8 cellular contexts compared by ENCODE assay signal in the genomic region with DNA sequence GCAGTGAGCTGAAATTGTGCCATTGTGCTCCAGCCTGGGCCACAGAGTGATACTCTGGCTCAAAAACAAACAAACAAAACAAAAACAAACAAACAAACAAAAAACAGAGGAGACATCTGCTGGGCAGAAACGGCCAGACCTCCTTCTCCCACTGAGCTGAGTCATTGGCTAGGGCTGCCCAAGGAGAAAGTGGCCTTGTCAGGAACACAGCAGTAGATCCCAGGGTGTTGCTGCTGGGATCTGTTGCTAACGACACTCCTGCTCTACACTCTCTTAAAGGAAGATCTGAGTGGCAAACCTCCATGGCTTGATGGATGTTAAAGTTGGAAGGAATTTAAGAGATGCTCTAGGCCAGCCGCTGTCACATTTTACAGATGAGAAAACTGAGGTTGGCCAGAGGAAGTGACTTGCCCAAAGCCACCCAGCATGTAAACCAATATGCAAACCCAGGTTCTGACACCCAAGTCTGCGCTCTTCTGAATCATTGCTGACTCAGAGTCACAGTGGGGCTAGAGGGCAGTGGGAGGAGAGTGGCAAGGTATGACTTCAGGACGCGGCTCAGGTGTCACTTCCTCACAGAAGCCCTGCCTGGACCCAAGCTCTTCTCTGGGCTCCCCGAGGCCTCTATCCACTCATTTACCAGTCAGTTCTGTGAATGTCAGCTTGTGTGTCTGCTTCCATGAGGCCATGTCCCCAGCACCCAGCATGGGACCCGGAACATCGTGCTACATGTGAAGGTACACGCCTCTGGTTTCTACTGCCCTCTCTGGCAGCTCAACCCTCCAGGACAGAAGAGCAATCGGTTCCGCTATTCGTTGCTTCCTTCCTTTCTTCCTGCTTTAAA. TPM values are rescaled to one million over a fixed set of nuclear protein-coding genes. Genes with fewer than 3 reads are reported as not detected.
DNase-seq lines count a peak whose midpoint lies in the region; ATAC-seq and TF ChIP-seq lines count a peak whose summit lies in the region.

No MANE protein-coding gene starts in this region.

- CTCF ChIA-PET in CD8-positive, alpha-beta T cell (lab: Charles Lee), result interaction anchor here (1.7 to 17.8 kb wide), 2 partner anchors 94 to 137 kb away, joined by 4 to 390 read pairs; no protein-coding TSS in a partner anchor

- no peaks in the 10 kb centered on the region for H3K27me3 ChIP-seq in CD8-positive, alpha-beta T cell (ENCODE audit: insufficient read depth, low read length)
- no peaks in the 10 kb centered on the region for H3K27me3 ChIP-seq in trophoblast cell (ENCODE audit: insufficient read depth, low read length)

- H4K91ac ChIP-seq in trophoblast cell (ENCODE audit: low read depth, low read length), result no peak overlapping the region

- no peak overlapping the region for H3K9ac ChIP-seq in trophoblast cell (ENCODE audit: low read length)

- no peak overlapping the region for H3K23ac ChIP-seq in trophoblast cell (ENCODE audit: low read length)

- H3K4me2 ChIP-seq in trophoblast cell (ENCODE audit: low read length), result no peak overlapping the region

- H2BK120ac ChIP-seq in trophoblast cell (ENCODE audit: insufficient read depth, low read length, poor library complexity), result no peak overlapping the region

- H3K4me1 Mint-ChIP-seq in CD8-positive, alpha-beta T cell (ENCODE audit: low read depth), result peaks cover 26% of the 10 kb centered on the region

- H3K14ac ChIP-seq in trophoblast cell (ENCODE audit: low read length), result no peak overlapping the region

- no peak overlapping the region for H2BK12ac ChIP-seq in trophoblast cell (ENCODE audit: low read length)

- peak; percentile 70 for ATAC-seq in CD8-positive, alpha-beta T cell
- ATAC-seq in GM19351 (IDR thresholded peaks at IDR 0.05; ENCODE audit: unreplicated experiment), result peak; percentile 93
- peak; percentile 84 for ATAC-seq in HG03442 (IDR thresholded peaks at IDR 0.05; ENCODE audit: unreplicated experiment)
- ATAC-seq in sciatic nerve, result no peak

- peak in 4 of 7 experiments; percentile 22 to 52 (median 36) for DNase-seq in CD8-positive, alpha-beta T cell
- DNase-seq in activated CD4-positive, alpha-beta T cell treated with anti-CD3 and anti-CD28 coated beads for 48 hours, result peak; percentile 68
- DNase-seq in trophoblast cell (peak; percentile 64 to 79), DMS153 (lab: John Stamatoyannopoulos, UW) (no peak), sciatic nerve (ENCODE audit: low spot score) (no peak), NCI-H226 (no peak)

- no peak for TF ChIP-seq CTCF in CD8-positive, alpha-beta T cell (IDR thresholded peaks at IDR 0.05)

- no peak overlapping the region for H3K18ac ChIP-seq in trophoblast cell (ENCODE audit: low read length)

- H3K36me3 ChIP-seq in CD8-positive, alpha-beta T cell (ENCODE audit: insufficient read depth, low read length), result no peaks in the 10 kb centered on the region
- H3K36me3 ChIP-seq in trophoblast cell (ENCODE audit: control insufficient read depth in 1 of 2, insufficient read depth in 2 of 2, low read length in 2 of 2), result no peaks in the 10 kb centered on the region

- H3K4me1 ChIP-seq in CD8-positive, alpha-beta T cell (ENCODE audit: insufficient read depth, low read length), result peaks cover 7% of the 10 kb centered on the region
- H3K4me1 ChIP-seq in trophoblast cell (ENCODE audit: control insufficient read depth in 1 of 2, insufficient read depth in 2 of 2, low read length in 2 of 2), result peaks cover 3 to 4% of the 10 kb centered on the region in 2 experiments

- no peaks in the 10 kb centered on the region for H3K9me3 Mint-ChIP-seq in CD8-positive, alpha-beta T cell

- H3K4me3 ChIP-seq in CD8-positive, alpha-beta T cell (ENCODE audit: low read depth, low read length), result no peak overlapping the region
- no peak overlapping the region for H3K4me3 ChIP-seq in trophoblast cell (ENCODE audit: low read depth, low read length)

- no peaks in the 10 kb centered on the region for H3K9me3 ChIP-seq in CD8-positive, alpha-beta T cell (ENCODE audit: low read length)
- H3K9me3 ChIP-seq in trophoblast cell (ENCODE audit: insufficient read depth, low read depth, low read length), result no peaks in the 10 kb centered on the region

- no peaks in the 10 kb centered on the region for H3K79me1 ChIP-seq in trophoblast cell (ENCODE audit: low read length)

- no CpG with 5 or more reads among the region's 13 CpGs for WGBS in trophoblast cell (ENCODE audit: extremely low coverage, insufficient coverage, insufficient read length)

- H4K8ac ChIP-seq in trophoblast cell (ENCODE audit: low read depth, low read length), result no peak overlapping the region

- no peaks in the 10 kb centered on the region for H3K79me2 ChIP-seq in trophoblast cell (ENCODE audit: control insufficient read depth, insufficient read depth, low read length, poor library complexity)

- H2AK5ac ChIP-seq in trophoblast cell (ENCODE audit: low read length), result no peak overlapping the region

- peaks cover 3% of the 10 kb centered on the region for H3K27me3 Mint-ChIP-seq in CD8-positive, alpha-beta T cell (ENCODE audit: low read depth)

- no peak overlapping the region for H3K4me3 Mint-ChIP-seq in CD8-positive, alpha-beta T cell

- POLR2A ChIA-PET in CD8-positive, alpha-beta T cell (lab: Charles Lee), result no interaction called here

- H2AFZ ChIP-seq in trophoblast cell (ENCODE audit: insufficient read depth, low read length, poor library complexity), result no peak overlapping the region

- H3K4ac ChIP-seq in trophoblast cell (ENCODE audit: low read depth, low read length), result no peak overlapping the region

- no peaks in the 10 kb centered on the region for H3K36me3 Mint-ChIP-seq in CD8-positive, alpha-beta T cell

- H2BK5ac ChIP-seq in trophoblast cell (ENCODE audit: low read depth, low read length, poor library complexity), result no peak overlapping the region

- intact Hi-C loops in CD8-positive, alpha-beta T cell (cut with DNase I, micrococcal nuclease), result no loop called here
- intact Hi-C loops in sciatic nerve (cut with DNase I), result no loop called here

- no peak overlapping the region for H4K12ac ChIP-seq in trophoblast cell (ENCODE audit: low read depth, low read length)

- H3K27ac ChIP-seq in CD8-positive, alpha-beta T cell (ENCODE audit: low read depth, low read length), result no peak overlapping the region
- H3K27ac ChIP-seq in trophoblast cell (ENCODE audit: low read depth, low read length), result no peak overlapping the region

- H3K27ac Mint-ChIP-seq in CD8-positive, alpha-beta T cell, result no peak overlapping the region

RNA-seq across cellular contexts. Expression of gene GDPD5, which starts 11.3 kb away (rescaled TPM):
- 10 to 100 TPM; 15.9 to 18.3 TPM for total RNA-seq in CD8-positive, alpha-beta T cell
- 15.7 and 17.4 TPM in 2 replicates for polyA plus RNA-seq in trophoblast cell (2013)
- total RNA-seq in sciatic nerve, result 78.5 TPM

RNA-seq across cellular contexts. Expression of gene SERPINH1, which starts 25.0 kb away (rescaled TPM):
- total RNA-seq in CD8-positive, alpha-beta T cell, result 1 to 10 TPM; 2.1 to 2.4 TPM
- polyA plus RNA-seq in trophoblast cell (2013), result 413 and 416 TPM in 2 replicates
- total RNA-seq in sciatic nerve, result 121 TPM

Comparison
In these comparisons a context has a peak if more than half of its experiments do, and no peak if none do; other contexts are left out.
1. DNase-seq: peak in CD8-positive, alpha-beta T cell (4 of 7), activated CD4-positive, alpha-beta T cell treated with anti-CD3 and anti-CD28 coated beads for 48 hours (single experiment) and trophoblast cell (2 of 2); none in DMS153 (single experiment), sciatic nerve (single experiment) and NCI-H226 (single experiment).
2. RNA of gene SERPINH1, which starts 25.0 kb away (total RNA-seq): 121 TPM in sciatic nerve (single experiment); 2.1 to 2.4 TPM in CD8-positive, alpha-beta T cell; every median in the first group is over 10 times any median in the second.